27 cellular contexts compared by ENCODE assay signal in the genomic region with DNA sequence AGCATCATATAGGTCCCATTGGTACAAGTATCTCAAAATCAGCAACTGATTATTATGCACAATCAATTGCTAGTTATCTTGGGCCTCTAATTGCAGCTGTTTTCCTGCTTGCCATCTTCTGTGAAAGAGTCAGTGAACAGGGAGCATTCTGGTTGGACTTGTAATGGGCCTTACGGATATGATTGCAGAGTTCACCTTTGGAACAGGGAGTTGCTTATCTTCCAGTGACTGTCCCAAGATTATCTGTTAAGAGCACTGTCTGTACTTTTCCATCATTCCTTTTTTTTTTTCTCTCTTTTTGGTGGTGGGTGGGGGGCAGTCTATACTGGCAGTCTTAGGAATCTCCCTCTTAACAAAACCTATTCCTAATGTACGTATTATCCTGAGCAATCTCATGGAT. TPM values are rescaled to one million over a fixed set of nuclear protein-coding genes. Genes with fewer than 3 reads are reported as not detected.
DNase-seq lines count a peak whose midpoint lies in the region; ATAC-seq, FAIRE-seq and TF ChIP-seq lines count a peak whose summit lies in the region.
"Had no signal": no experiment of that assay in that cellular context is flagged by ENCODE, and none has a peak within 500 bp of the region (broad histone marks: within the 10 kb centered on the region; RNA-seq: fewer than 3 reads in every experiment).

No MANE protein-coding gene starts in this region.

- TF ChIP-seq RAD21 in K562 (CRISPR knock-in tag; conservative IDR thresholded peaks at IDR 0.05 in 1 of 2, IDR thresholded peaks at IDR 0.05 in 1 of 2): no peak

- 48% methylated on average over 2 of the region's 2 CpGs for WGBS in K562 (ENCODE audit: insufficient coverage, low coverage, missing lambda C conversion rate)

- H3K4me3 Mint-ChIP-seq in Caco-2 (ENCODE audit: unreplicated experiment) (no peak overlapping the region), neural progenitor cell (no peak overlapping the region)
- H3K4me3 Mint-ChIP-seq in CD4-positive, alpha-beta T cell: no peak overlapping the region
- no peak overlapping the region for H3K4me3 Mint-ChIP-seq in CD4-positive, alpha-beta memory T cell
- H3K4me3 Mint-ChIP-seq: CD14-positive monocyte; CD8-positive, alpha-beta T cell; HFFc6 had no signal

- H3F3A ChIP-seq in neural progenitor cell (ENCODE audit: low read depth): no peaks in the 10 kb centered on the region

- TF ChIP-seq EP300 in K562 (IDR thresholded peaks at IDR 0.05; ENCODE audit: low read length): peak; percentile 20; the same call in 1 of the 2 replicates

- FAIRE-seq in K562 (lab: Jason Lieb, UNC): peak; percentile 37
- FAIRE-seq: A549, D721Med, GM12891, GM18507, H54 had no signal

- H3K79me2 ChIP-seq in K562 (ENCODE audit: control insufficient read depth, insufficient read depth, low read length): no peaks in the 10 kb centered on the region
- no peaks in the 10 kb centered on the region for H3K79me2 ChIP-seq in neural progenitor cell (ENCODE audit: low read depth)

- H3K36me3 ChIP-seq in Caco-2 (ENCODE audit: control insufficient read depth, insufficient read depth, low read length) (no peaks in the 10 kb centered on the region), K562 (ENCODE audit: control insufficient read depth, insufficient read depth, low read length) (peaks cover 3% of the 10 kb centered on the region; the same call in 1 of the 3 replicates), neural progenitor cell (no peaks in the 10 kb centered on the region)
- H3K36me3 ChIP-seq in CD4-positive, alpha-beta memory T cell (ENCODE audit: insufficient read depth, low read length): no peaks in the 10 kb centered on the region
- H3K36me3 ChIP-seq: BE2C; BLaER1 treated with 17β-estradiol and CSF1 and Interleukin-3, amounts not matched to agents 10 nM and 100 nM; HAP-1 had no signal

- no peaks in the 10 kb centered on the region for H3K9me1 ChIP-seq in K562 (ENCODE audit: control insufficient read depth, insufficient read depth, low read length)

- H3K9me3 ChIP-seq in Caco-2: no peaks in the 10 kb centered on the region
- peaks cover 5% of the 10 kb centered on the region; the same call in 1 of the 2 replicates for H3K9me3 ChIP-seq in K562 (replicated peaks; ENCODE audit: control insufficient read depth, insufficient read depth, low read depth, low read length)
- H3K9me3 ChIP-seq in neural progenitor cell (ENCODE audit: low read depth): no peaks in the 10 kb centered on the region
- no peaks in the 10 kb centered on the region for H3K9me3 ChIP-seq in CD4-positive, alpha-beta T cell (ENCODE audit: control insufficient read depth, low read length)
- H3K9me3 ChIP-seq in CD4-positive, alpha-beta memory T cell (ENCODE audit: control insufficient read depth in 1 of 2, low read length in 2 of 2): no peaks in the 10 kb centered on the region
- H3K9me3 ChIP-seq: A549; BE2C; BLaER1 treated with 17β-estradiol and CSF1 and Interleukin-3, amounts not matched to agents 10 nM and 100 nM; HAP-1 had no signal

- H3K27ac Mint-ChIP-seq in Caco-2 (ENCODE audit: unreplicated experiment): peak overlapping the region; percentile 14
- no peak overlapping the region for H3K27ac Mint-ChIP-seq in neural progenitor cell
- no peak overlapping the region for H3K27ac Mint-ChIP-seq in CD4-positive, alpha-beta T cell
- H3K27ac Mint-ChIP-seq in CD4-positive, alpha-beta memory T cell: no peak overlapping the region
- H3K27ac Mint-ChIP-seq: CD14-positive monocyte; CD8-positive, alpha-beta T cell; HFFc6 had no signal

- no peak overlapping the region for H2AFZ ChIP-seq in K562 (ENCODE audit: low read depth, low read length)
- H2AFZ ChIP-seq in neural progenitor cell (replicated peaks): peak overlapping the region; percentile 9

- H3K4me3 ChIP-seq in Caco-2 (ENCODE audit: low read depth, low read length) (no peak overlapping the region), K562 (no peak overlapping the region), neural progenitor cell (no peak overlapping the region)
- H3K4me3 ChIP-seq in CD4-positive, alpha-beta memory T cell (ENCODE audit: low read length in 2 of 2): no peak overlapping the region
- H3K4me3 ChIP-seq: A549; BLaER1 treated with 17β-estradiol and CSF1 and Interleukin-3, amounts not matched to agents 10 nM and 100 nM; HAP-1 had no signal

- no peak for TF ChIP-seq CTCF in Caco-2 (IDR thresholded peaks at IDR 0.05; ENCODE audit: insufficient read depth in 1 of 2, low read depth in 1 of 2, low read length in 1 of 2, severe bottlenecking in 1 of 2, unreplicated experiment in 1 of 2)
- no peak for TF ChIP-seq CTCF in K562 (IDR thresholded peaks at IDR 0.05 in 2 of 3, conservative IDR thresholded peaks at IDR 0.05 in 1 of 3; ENCODE audit: insufficient read depth in 2 of 3, low read depth in 1 of 3, low read length in 3 of 3)
- TF ChIP-seq CTCF in neural progenitor cell (IDR thresholded peaks at IDR 0.05): no peak
- TF ChIP-seq CTCF in CD4-positive, alpha-beta T cell (IDR thresholded peaks at IDR 0.05): no peak

- no peak overlapping the region for H3K9ac ChIP-seq in K562 (ENCODE audit: insufficient read depth in 1 of 2, low read depth in 2 of 2, low read length in 2 of 2)
- no peak overlapping the region for H3K9ac ChIP-seq in neural progenitor cell
- H3K9ac ChIP-seq: BLaER1 treated with 17β-estradiol and CSF1 and Interleukin-3, amounts not matched to agents 10 nM and 100 nM had no signal

- H3K27ac ChIP-seq in K562 (ENCODE audit: extremely low read depth, low read depth, low read length) (no peak overlapping the region), neural progenitor cell (no peak overlapping the region)
- H3K27ac ChIP-seq in CD4-positive, alpha-beta T cell (ENCODE audit: low read depth, low read length): no peak overlapping the region
- H3K27ac ChIP-seq in CD4-positive, alpha-beta memory T cell (ENCODE audit: low read depth, low read length): no peak overlapping the region
- H3K27ac ChIP-seq: A549; BLaER1 treated with 17β-estradiol and CSF1 and Interleukin-3, amounts not matched to agents 10 nM and 100 nM had no signal

- H3K27me3 ChIP-seq in Caco-2 (replicated peaks; ENCODE audit: control insufficient read depth, insufficient read depth, low read length) (no peaks in the 10 kb centered on the region), K562 (ENCODE audit: control insufficient read depth in 2 of 2, insufficient read depth in 2 of 2, low read length in 2 of 2) (no peaks in the 10 kb centered on the region), neural progenitor cell (no peaks in the 10 kb centered on the region)
- H3K27me3 ChIP-seq in CD4-positive, alpha-beta T cell (ENCODE audit: control insufficient read depth, insufficient read depth, low read length): no peaks in the 10 kb centered on the region
- no peaks in the 10 kb centered on the region for H3K27me3 ChIP-seq in CD4-positive, alpha-beta memory T cell (ENCODE audit: insufficient read depth, low read length)
- H3K27me3 ChIP-seq: BE2C; BLaER1 treated with 17β-estradiol and CSF1 and Interleukin-3, amounts not matched to agents 10 nM and 100 nM had no signal

- H3K4me2 ChIP-seq in K562 (ENCODE audit: insufficient read depth, low read length) (no peak overlapping the region), neural progenitor cell (no peak overlapping the region)
- H3K4me2 ChIP-seq: A549; BLaER1 treated with 17β-estradiol and CSF1 and Interleukin-3, amounts not matched to agents 10 nM and 100 nM had no signal

- DNase-seq in Caco-2 (peak in 1 of 2 experiments; percentile 43), K562 (ENCODE audit: extremely low read depth in 1 of 4, low spot score in 3 of 4) (no peak), left colon (no peak), neural progenitor cell (ENCODE audit: low spot score) (no peak), retina (no peak)
- no peak for DNase-seq in CD4-positive, alpha-beta T cell
- DNase-seq in CD4-positive, alpha-beta memory T cell: no peak
- DNase-seq: 8988T; ACHN; AML-193; BE2C; CD8-positive, alpha-beta T cell; DMS 273 treated with DMSO at 0.1 percent for 48 hours; DMS79; EL; GF-D8; GOT3; HFFc6 had no signal

- no peak for TF ChIP-seq POLR2A in K562 (conservative IDR thresholded peaks at IDR 0.05)

- intact Hi-C loops in Caco-2 (cut with micrococcal nuclease; ENCODE audit: unreplicated experiment): no loop called here
- intact Hi-C loops in K562 (cut with micrococcal nuclease): no loop called here
- intact Hi-C loops in left colon (cut with DNase I, micrococcal nuclease): no loop called here
- intact Hi-C loops in CD4-positive, alpha-beta T cell (cut with DNase I, micrococcal nuclease): no loop called here
- intact Hi-C loops in CD4-positive, alpha-beta memory T cell (cut with micrococcal nuclease): no loop called here

- BruUV-seq in Caco-2 (replicated peaks; lab: Mats Ljungman, UMichigan) (no TSS peak), K562 (replicated peaks; lab: Mats Ljungman, UMichigan) (no TSS peak)

- H3K36me3 Mint-ChIP-seq in Caco-2 (ENCODE audit: insufficient read depth, unreplicated experiment) (no peaks in the 10 kb centered on the region), neural progenitor cell (no peaks in the 10 kb centered on the region)
- H3K36me3 Mint-ChIP-seq in CD4-positive, alpha-beta T cell (ENCODE audit: low read depth): no peaks in the 10 kb centered on the region
- no peaks in the 10 kb centered on the region for H3K36me3 Mint-ChIP-seq in CD4-positive, alpha-beta memory T cell
- H3K36me3 Mint-ChIP-seq: CD14-positive monocyte; CD8-positive, alpha-beta T cell had no signal

- POLR2A ChIA-PET in Caco-2 (lab: Charles Lee) (no interaction called here), K562 (lab: Yijun Ruan, JAX) (interaction anchor here (0.6 to 1.4 kb wide), 3 partner anchors 9 to 205 kb away, joined by 3 to 4 read pairs (median 4); no protein-coding TSS in a partner anchor)
- POLR2A ChIA-PET in CD4-positive, alpha-beta T cell (lab: Charles Lee): no interaction called here
- POLR2A ChIA-PET in CD4-positive, alpha-beta memory T cell (lab: Charles Lee; ENCODE audit: partially characterized antibody): no interaction called here

- H3K4me1 ChIP-seq in Caco-2 (peaks cover 17% of the 10 kb centered on the region), K562 (replicated peaks in 1 of 2; ENCODE audit: control insufficient read depth in 2 of 2, insufficient read depth in 2 of 2, low read length in 2 of 2) (peaks cover 6 to 19% of the 10 kb centered on the region in 2 experiments), neural progenitor cell (peaks cover 4% of the 10 kb centered on the region)
- no peaks in the 10 kb centered on the region for H3K4me1 ChIP-seq in CD4-positive, alpha-beta memory T cell (ENCODE audit: insufficient read depth, low read length)
- H3K4me1 ChIP-seq: A549, BE2C, HAP-1 had no signal

- peaks cover 25% of the 10 kb centered on the region for H3K4me1 Mint-ChIP-seq in Caco-2 (ENCODE audit: low read depth, unreplicated experiment)
- peaks cover 2% of the 10 kb centered on the region for H3K4me1 Mint-ChIP-seq in neural progenitor cell
- H3K4me1 Mint-ChIP-seq in CD4-positive, alpha-beta T cell (ENCODE audit: low read depth): no peaks in the 10 kb centered on the region
- no peaks in the 10 kb centered on the region for H3K4me1 Mint-ChIP-seq in CD4-positive, alpha-beta memory T cell

- H4K20me1 ChIP-seq in K562 (replicated peaks; ENCODE audit: control insufficient read depth, insufficient read depth, low read length) (no peaks in the 10 kb centered on the region), neural progenitor cell (ENCODE audit: low read depth) (no peaks in the 10 kb centered on the region)
- H4K20me1 ChIP-seq: BLaER1 treated with 17β-estradiol and CSF1 and Interleukin-3, amounts not matched to agents 10 nM and 100 nM had no signal

- H3K27me3 Mint-ChIP-seq in Caco-2 (ENCODE audit: insufficient read depth, unreplicated experiment) (no peaks in the 10 kb centered on the region), neural progenitor cell (ENCODE audit: insufficient read depth, low read depth) (no peaks in the 10 kb centered on the region)
- H3K27me3 Mint-ChIP-seq in CD4-positive, alpha-beta T cell: peaks cover 6% of the 10 kb centered on the region
- H3K27me3 Mint-ChIP-seq in CD4-positive, alpha-beta memory T cell: peaks cover 0 to 2% of the 10 kb centered on the region in 2 donors

- CTCF ChIA-PET in Caco-2 (lab: Charles Lee): no interaction called here
- CTCF ChIA-PET in K562 (lab: Yijun Ruan, JAX; ENCODE audit: low intra/inter-chr PET ratio): no interaction called here
- CTCF ChIA-PET in CD4-positive, alpha-beta T cell (lab: Charles Lee): no interaction called here
- CTCF ChIA-PET in CD4-positive, alpha-beta memory T cell (lab: Charles Lee; ENCODE audit: partially characterized antibody): no interaction called here

- H3K9me3 Mint-ChIP-seq in Caco-2 (ENCODE audit: unreplicated experiment) (no peaks in the 10 kb centered on the region), neural progenitor cell (no peaks in the 10 kb centered on the region)
- H3K9me3 Mint-ChIP-seq in CD4-positive, alpha-beta T cell: no peaks in the 10 kb centered on the region
- H3K9me3 Mint-ChIP-seq in CD4-positive, alpha-beta memory T cell: peaks cover 0 to 5% (median under 1%) of the 10 kb centered on the region in 8 donors
- H3K9me3 Mint-ChIP-seq: CD14-positive monocyte; CD8-positive, alpha-beta T cell had no signal

- no peak for ATAC-seq in K562
- peak; percentile 93 for ATAC-seq in left colon
- ATAC-seq in GM18873 (IDR thresholded peaks at IDR 0.05; ENCODE audit: low FRiP score, unreplicated experiment): no peak
- no peak for ATAC-seq in CD4-positive, alpha-beta T cell (ENCODE audit: poor library complexity)
- ATAC-seq: A549; CD8-positive, alpha-beta T cell had no signal

- in situ Hi-C loops in K562 (cut with MboI): no loop called here

RNA-seq across cellular contexts. Expression of gene OR8G5, which starts 17.8 kb away (rescaled TPM):
- total RNA-seq in Caco-2 (2022) (not detected in 2 replicates), K562 (2014; rRNA removed) (0.18 and 0.94 TPM in 2 replicates), K562 (2014; rRNA removed; fragmentation: Illumina TruSeq; extraction: Trizol) (1.9 and 2.6 TPM in 2 replicates), K562 (2015; rRNA removed; fragmentation: Illumina TruSeq; extraction: Trizol) (2.3 and 2.6 TPM in 2 replicates), K562 (2021) (1.4 and 1.7 TPM in 2 replicates), left colon (not detected), neural progenitor cell (ENCODE audit: low replicate concordance) (not detected in 2 replicates)
- total RNA-seq in K562 (2011; cell fraction: chromatin; rRNA removed; ENCODE audit: low replicate concordance): 8.5 and 21.4 TPM in 2 replicates
- total RNA-seq in K562 (2011; cell fraction: nucleolus; rRNA removed): 6.0 and 7.1 TPM in 2 replicates
- total RNA-seq in K562 (2011; cell fraction: nucleoplasm; rRNA removed): 19.7 and 25.6 TPM in 2 replicates
- polyA plus RNA-seq in K562 (2011; rRNA removed) (2.2 and 3.8 TPM in 2 replicates), K562 (2014; fragmentation: Illumina TruSeq; extraction: Trizol) (1.7 and 2.1 TPM in 2 replicates), K562 (2014; fragmentation: Nextera tagmentation; extraction: Ambion mirVana) (1 to 10 TPM in 1 of 2 experiments, under 1 TPM in 1; 0.98 to 1.2 TPM), K562 (2014; rRNA removed) (1.5 and 1.7 TPM in 2 replicates)
- polyA plus RNA-seq in K562 (2011; cell fraction: cytosol; rRNA removed): 2.2 and 2.5 TPM in 2 replicates
- 4.6 and 4.7 TPM in 2 replicates for polyA plus RNA-seq in K562 (2011; cell fraction: nucleus; rRNA removed)
- 1.6 and 3.5 TPM in 2 replicates for polyA plus RNA-seq in K562 (2012)
- 12.7 and 13.4 TPM in 2 replicates for polyA minus RNA-seq in K562 (2011; rRNA and poly(A)+ RNA removed)
- polyA minus RNA-seq in K562 (2011; cell fraction: cytosol; rRNA and poly(A)+ RNA removed): 2.0 TPM in 1 of 2 replicates, not detected in the other
- polyA minus RNA-seq in K562 (2011; cell fraction: nucleus; rRNA and poly(A)+ RNA removed): 11.0 and 18.0 TPM in 2 replicates
- not detected for total RNA-seq in CD4-positive, alpha-beta T cell
- total RNA-seq in CD4-positive, alpha-beta memory T cell: not detected
- polyA plus RNA-seq in CD4-positive, alpha-beta memory T cell: not detected
- total RNA-seq: CD8-positive, alpha-beta T cell; HFFc6 had no signal
- polyA plus RNA-seq: A549, CD14-positive monocyte had no signal

RNA-seq across cellular contexts. Expression of gene OR8G1, which starts 33.1 kb away (rescaled TPM):
- total RNA-seq in Caco-2 (2022): not detected in 2 replicates
- 10.0 and 24.8 TPM in 2 replicates for total RNA-seq in K562 (2011; cell fraction: chromatin; rRNA removed; ENCODE audit: low replicate concordance)
- 2.3 and 6.2 TPM in 2 replicates for total RNA-seq in K562 (2011; cell fraction: nucleolus; rRNA removed)
- 26.1 and 54.7 TPM in 2 replicates for total RNA-seq in K562 (2011; cell fraction: nucleoplasm; rRNA removed)
- total RNA-seq in K562 (2014; rRNA removed): 0.57 and 0.59 TPM in 2 replicates
- 1.4 and 1.7 TPM in 2 replicates for total RNA-seq in K562 (2014; rRNA removed; fragmentation: Illumina TruSeq; extraction: Trizol)
- 0.91 and 1.7 TPM in 2 replicates for total RNA-seq in K562 (2015; rRNA removed; fragmentation: Illumina TruSeq; extraction: Trizol)
- total RNA-seq in K562 (2021): 0.44 and 0.54 TPM in 2 replicates
- polyA plus RNA-seq in K562 (2011; rRNA removed): 0.57 and 0.83 TPM in 2 replicates
- polyA plus RNA-seq in K562 (2011; cell fraction: cytosol; rRNA removed): 0.15 and 0.19 TPM in 2 replicates
- polyA plus RNA-seq in K562 (2011; cell fraction: nucleus; rRNA removed): 3.8 and 4.1 TPM in 2 replicates
- 0.18 and 0.32 TPM in 2 replicates for polyA plus RNA-seq in K562 (2012)
- 0.10 and 0.25 TPM in 2 replicates for polyA plus RNA-seq in K562 (2014; fragmentation: Illumina TruSeq; extraction: Trizol)
- polyA plus RNA-seq in K562 (2014; fragmentation: Nextera tagmentation; extraction: Ambion mirVana): under 1 TPM in 1 of 2 experiments, not detected in 1; 0.03 TPM
- 0.12 and 0.16 TPM in 2 replicates for polyA plus RNA-seq in K562 (2014; rRNA removed)
- polyA minus RNA-seq in K562 (2011; rRNA and poly(A)+ RNA removed): 13.4 and 16.2 TPM in 2 replicates
- polyA minus RNA-seq in K562 (2011; cell fraction: cytosol; rRNA and poly(A)+ RNA removed): not detected in 2 replicates
- 18.0 and 19.9 TPM in 2 replicates for polyA minus RNA-seq in K562 (2011; cell fraction: nucleus; rRNA and poly(A)+ RNA removed)
- not detected for total RNA-seq in left colon
- not detected in 2 replicates for total RNA-seq in neural progenitor cell (ENCODE audit: low replicate concordance)
- not detected for total RNA-seq in CD4-positive, alpha-beta T cell
- not detected for total RNA-seq in CD4-positive, alpha-beta memory T cell
- polyA plus RNA-seq in CD4-positive, alpha-beta memory T cell: not detected
- total RNA-seq: CD8-positive, alpha-beta T cell; HFFc6 had no signal
- polyA plus RNA-seq: A549, CD14-positive monocyte had no signal

RNA-seq across cellular contexts. Expression of gene OR8D1, which starts 39.7 kb away (rescaled TPM):
- total RNA-seq in Caco-2 (2022) (not detected in 2 replicates), K562 (2014; rRNA removed) (not detected in 2 replicates), K562 (2014; rRNA removed; fragmentation: Illumina TruSeq; extraction: Trizol) (not detected in 2 replicates), K562 (2015; rRNA removed; fragmentation: Illumina TruSeq; extraction: Trizol) (not detected in 2 replicates), K562 (2021) (not detected in 2 replicates), left colon (not detected), neural progenitor cell (ENCODE audit: low replicate concordance) (not detected in 2 replicates)
- 0.07 TPM in 1 of 2 replicates, not detected in the other for total RNA-seq in K562 (2011; cell fraction: chromatin; rRNA removed; ENCODE audit: low replicate concordance)
- total RNA-seq in K562 (2011; cell fraction: nucleolus; rRNA removed): not detected in 2 replicates
- not detected in 2 replicates for total RNA-seq in K562 (2011; cell fraction: nucleoplasm; rRNA removed)
- polyA plus RNA-seq in K562 (2011; rRNA removed) (not detected in 2 replicates), K562 (2014; fragmentation: Illumina TruSeq; extraction: Trizol) (not detected in 2 replicates), K562 (2014; fragmentation: Nextera tagmentation; extraction: Ambion mirVana) (under 1 TPM; 0.08 to 0.55 TPM), K562 (2014; rRNA removed) (not detected in 2 replicates)
- not detected in 2 replicates for polyA plus RNA-seq in K562 (2011; cell fraction: cytosol; rRNA removed)
- not detected in 2 replicates for polyA plus RNA-seq in K562 (2011; cell fraction: nucleus; rRNA removed)
- polyA plus RNA-seq in K562 (2012): 0.16 and 0.51 TPM in 2 replicates
- 0.03 TPM in 1 of 2 replicates, not detected in the other for polyA minus RNA-seq in K562 (2011; rRNA and poly(A)+ RNA removed)
- polyA minus RNA-seq in K562 (2011; cell fraction: cytosol; rRNA and poly(A)+ RNA removed): not detected in 2 replicates
- polyA minus RNA-seq in K562 (2011; cell fraction: nucleus; rRNA and poly(A)+ RNA removed): 0.11 and 0.13 TPM in 2 replicates
- not detected for total RNA-seq in CD4-positive, alpha-beta T cell
- total RNA-seq in CD4-positive, alpha-beta memory T cell: not detected
- polyA plus RNA-seq in CD4-positive, alpha-beta memory T cell: not detected
- total RNA-seq: CD8-positive, alpha-beta T cell; HFFc6 had no signal
- polyA plus RNA-seq: A549, CD14-positive monocyte had no signal

RNA-seq across cellular contexts. Expression of gene OR8D2, which starts 46.0 kb away (rescaled TPM):
- total RNA-seq in Caco-2 (2022) (not detected in 2 replicates), K562 (2014; rRNA removed) (not detected in 2 replicates), K562 (2014; rRNA removed; fragmentation: Illumina TruSeq; extraction: Trizol) (not detected in 2 replicates), K562 (2015; rRNA removed; fragmentation: Illumina TruSeq; extraction: Trizol) (not detected in 2 replicates), K562 (2021) (not detected in 2 replicates), left colon (not detected), neural progenitor cell (ENCODE audit: low replicate concordance) (not detected in 2 replicates)
- total RNA-seq in K562 (2011; cell fraction: chromatin; rRNA removed; ENCODE audit: low replicate concordance): not detected in 2 replicates
- not detected in 2 replicates for total RNA-seq in K562 (2011; cell fraction: nucleolus; rRNA removed)
- not detected in 2 replicates for total RNA-seq in K562 (2011; cell fraction: nucleoplasm; rRNA removed)
- polyA plus RNA-seq in K562 (2011; rRNA removed) (not detected in 2 replicates), K562 (2014; fragmentation: Illumina TruSeq; extraction: Trizol) (not detected in 2 replicates), K562 (2014; fragmentation: Nextera tagmentation; extraction: Ambion mirVana) (under 1 TPM; 0.06 to 0.21 TPM), K562 (2014; rRNA removed) (not detected in 2 replicates)
- not detected in 2 replicates for polyA plus RNA-seq in K562 (2011; cell fraction: cytosol; rRNA removed)
- not detected in 2 replicates for polyA plus RNA-seq in K562 (2011; cell fraction: nucleus; rRNA removed)
- polyA plus RNA-seq in K562 (2012): 0.12 and 0.15 TPM in 2 replicates
- polyA minus RNA-seq in K562 (2011; rRNA and poly(A)+ RNA removed): not detected in 2 replicates
- not detected in 2 replicates for polyA minus RNA-seq in K562 (2011; cell fraction: cytosol; rRNA and poly(A)+ RNA removed)
- polyA minus RNA-seq in K562 (2011; cell fraction: nucleus; rRNA and poly(A)+ RNA removed): 0.40 TPM in 1 of 2 replicates, not detected in the other
- total RNA-seq in CD4-positive, alpha-beta T cell: not detected
- total RNA-seq in CD4-positive, alpha-beta memory T cell: not detected
- polyA plus RNA-seq in CD4-positive, alpha-beta memory T cell: not detected
- total RNA-seq: CD8-positive, alpha-beta T cell; HFFc6 had no signal
- polyA plus RNA-seq: A549, CD14-positive monocyte had no signal
